In the genomic region with DNA sequence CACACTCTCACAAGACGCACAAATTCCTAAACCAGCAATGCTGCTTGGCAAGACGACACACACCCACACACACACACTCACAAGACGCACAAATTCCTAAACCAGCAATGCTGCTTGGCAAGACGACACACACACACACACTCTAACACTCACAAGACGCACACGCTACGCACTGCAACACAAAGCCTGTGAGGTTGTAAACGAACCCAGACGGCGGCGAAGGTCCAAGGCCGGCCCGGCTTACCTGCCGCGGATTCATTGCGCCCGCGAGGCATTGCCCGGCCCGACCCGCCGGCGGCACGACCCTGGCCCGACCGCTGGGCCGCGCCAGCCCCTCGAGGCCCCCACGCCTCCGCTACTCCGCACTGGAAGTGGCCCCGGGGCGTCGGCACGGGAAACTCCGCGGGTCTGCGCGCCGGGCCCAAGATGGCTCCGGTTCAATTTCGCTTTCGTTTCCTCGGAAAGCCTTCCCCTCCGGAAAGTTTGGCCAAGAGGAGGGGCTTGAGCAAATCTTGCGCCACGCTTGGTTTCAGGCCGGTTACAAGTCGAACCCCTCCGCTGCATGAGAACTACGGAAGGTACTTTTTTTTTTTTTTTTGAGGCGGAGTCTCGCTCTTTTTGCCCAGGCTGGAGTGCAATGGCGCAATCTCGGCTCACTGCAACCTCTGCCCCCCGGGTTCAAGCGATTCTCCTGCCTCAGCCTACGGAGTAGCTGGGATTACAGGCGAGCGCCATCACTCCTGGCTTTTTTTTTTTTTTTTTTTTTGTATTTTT, we compare ENCODE assay signal across 8 cellular contexts. TPM values are rescaled to one million over a fixed set of nuclear protein-coding genes. Genes with fewer than 3 reads are reported as not detected.
DNase-seq lines count a peak whose midpoint lies in the region; ATAC-seq and TF ChIP-seq lines count a peak whose summit lies in the region.

Gene ADAR (minus strand): TSS at position 439 of the 774 bp plus-strand sequence. CDS start 180 bp downstream, at position 259.

- H4K8ac ChIP-seq in trophoblast cell (ENCODE audit: low read depth, low read length), result peak within 1 kb of the TSS; percentile 89

- H3K4me2 ChIP-seq in trophoblast cell (ENCODE audit: low read length), result peak within 1 kb of the TSS; percentile 95

- H3K27me3 ChIP-seq in trophoblast cell (ENCODE audit: insufficient read depth, low read length) (no peaks in the 10 kb centered on the region), tibial nerve (no peaks in the 10 kb centered on the region)

- peak within 1 kb of the TSS; percentile 79 for H2BK120ac ChIP-seq in trophoblast cell (ENCODE audit: insufficient read depth, low read length, poor library complexity)

- no CpG with 5 or more reads among the region's 61 CpGs for WGBS in trophoblast cell (ENCODE audit: extremely low coverage, insufficient coverage, insufficient read length)
- WGBS in tibial nerve, 2 donors, result 0 to 1% methylated on average over 45 to 48 of the region's 61 CpGs

- H3K79me2 ChIP-seq in trophoblast cell (ENCODE audit: control insufficient read depth, insufficient read depth, low read length, poor library complexity), result peaks cover 13% of the 10 kb centered on the region

- H3K4me1 Mint-ChIP-seq in activated naive CD8-positive, alpha-beta T cell treated with anti-CD3 and anti-CD28 coated beads, Interleukin-2, amount 10 ng/mL, durations not matched to agents 7 days and 5 days, result peaks cover 62% of the 10 kb centered on the region

- POLR2A ChIA-PET in HEK293T (lab: Yijun Ruan, JAX), result no interaction called here
- POLR2A ChIA-PET in activated naive CD8-positive, alpha-beta T cell treated with anti-CD3 and anti-CD28 coated beads, Interleukin-2, amount 10 ng/mL, durations not matched to agents 7 days and 5 days (lab: Charles Lee), result interaction anchor here (0.6 to 8.2 kb wide), 13 partner anchors 11 to 608 kb away, joined by 3 to 89 read pairs (median 4); partner anchors contain the start of genes PMVK and UBE2Q1

- intact Hi-C loops in Right ventricle myocardium superior (cut with DNase I), result no loop called here

- H4K91ac ChIP-seq in trophoblast cell (ENCODE audit: low read depth, low read length), result peak within 1 kb of the TSS; percentile 89

- peak within 1 kb of the TSS; percentile 100 for H3K27ac Mint-ChIP-seq in activated naive CD8-positive, alpha-beta T cell treated with anti-CD3 and anti-CD28 coated beads, Interleukin-2, amount 10 ng/mL, durations not matched to agents 7 days and 5 days

- H3K27ac ChIP-seq in trophoblast cell (ENCODE audit: low read depth, low read length) (peak within 1 kb of the TSS; percentile 83), tibial nerve (peak within 1 kb of the TSS; percentile 90 to 99 (median 98))

- DNase-seq in GF-D8 (lab: John Stamatoyannopoulos, UW), result peak; percentile 90
- DNase-seq in HEK293T (ENCODE audit: extremely low spot score), result peak; percentile 75
- DNase-seq in NAMALWA (ENCODE audit: low spot score), result peak; percentile 99
- DNase-seq in SW 1271 (lab: John Stamatoyannopoulos, UW), result peak; percentile 71 to 85
- peak; percentile 85 for DNase-seq in activated naive CD8-positive, alpha-beta T cell treated with anti-CD3 and anti-CD28 coated beads, Interleukin-2, amount 10 ng/mL, durations not matched to agents 7 days and 5 days
- peak; percentile 93 for DNase-seq in Right ventricle myocardium superior
- peak; percentile 94 to 99 for DNase-seq in trophoblast cell
- DNase-seq in tibial nerve (ENCODE audit: low spot score in 2 of 2), result peak; percentile 84 to 90

- peak in 1 of 2 donors; percentile 85 for TF ChIP-seq EP300 in tibial nerve (IDR thresholded peaks at IDR 0.05)

- H3K36me3 ChIP-seq in trophoblast cell (ENCODE audit: control insufficient read depth in 1 of 2, insufficient read depth in 2 of 2, low read length in 2 of 2) (peaks cover 2 to 3% of the 10 kb centered on the region in 2 experiments), tibial nerve (no peaks in the 10 kb centered on the region)

- H3K36me3 Mint-ChIP-seq in activated naive CD8-positive, alpha-beta T cell treated with anti-CD3 and anti-CD28 coated beads, Interleukin-2, amount 10 ng/mL, durations not matched to agents 7 days and 5 days, result peaks cover 31% of the 10 kb centered on the region

- H3K9me3 ChIP-seq in trophoblast cell (ENCODE audit: insufficient read depth, low read depth, low read length) (peaks cover 1% of the 10 kb centered on the region), tibial nerve (no peaks in the 10 kb centered on the region)

- peaks cover 0 to 6% of the 10 kb centered on the region in 2 experiments for H3K4me1 ChIP-seq in trophoblast cell (ENCODE audit: control insufficient read depth in 1 of 2, insufficient read depth in 2 of 2, low read length in 2 of 2)
- H3K4me1 ChIP-seq in tibial nerve, result peaks cover 0 to 64% (median 34%) of the 10 kb centered on the region in 4 donors

- ATAC-seq in activated naive CD8-positive, alpha-beta T cell treated with anti-CD3 and anti-CD28 coated beads, Interleukin-2, amount 10 ng/mL, durations not matched to agents 7 days and 5 days (ENCODE audit: low read depth), result peak; percentile 81
- ATAC-seq in Right ventricle myocardium superior (ENCODE audit: poor library complexity), result peak; percentile 94

- CTCF ChIA-PET in HEK293T (lab: Yijun Ruan, JAX), result no interaction called here

- H3K14ac ChIP-seq in trophoblast cell (ENCODE audit: low read length), result peak within 1 kb of the TSS; percentile 86

- H3K9me3 Mint-ChIP-seq in activated naive CD8-positive, alpha-beta T cell treated with anti-CD3 and anti-CD28 coated beads, Interleukin-2, amount 10 ng/mL, durations not matched to agents 7 days and 5 days, result no peaks in the 10 kb centered on the region

- H3K23ac ChIP-seq in trophoblast cell (ENCODE audit: low read length), result peak within 1 kb of the TSS; percentile 50

- peak within 1 kb of the TSS; percentile 47 for H2AFZ ChIP-seq in trophoblast cell (ENCODE audit: insufficient read depth, low read length, poor library complexity)

- no peaks in the 10 kb centered on the region for H3K27me3 Mint-ChIP-seq in activated naive CD8-positive, alpha-beta T cell treated with anti-CD3 and anti-CD28 coated beads, Interleukin-2, amount 10 ng/mL, durations not matched to agents 7 days and 5 days

- peak within 1 kb of the TSS; percentile 90 for H4K12ac ChIP-seq in trophoblast cell (ENCODE audit: low read depth, low read length)

- H2BK5ac ChIP-seq in trophoblast cell (ENCODE audit: low read depth, low read length, poor library complexity), result peak within 1 kb of the TSS; percentile 73

- peak in 1 of 2 donors; percentile 62 for TF ChIP-seq POLR2A in tibial nerve (IDR thresholded peaks at IDR 0.05)

- peak within 1 kb of the TSS; percentile 96 for H3K9ac ChIP-seq in trophoblast cell (ENCODE audit: low read length)

- peak within 1 kb of the TSS; percentile 89 for H3K18ac ChIP-seq in trophoblast cell (ENCODE audit: low read length)

- H3K4ac ChIP-seq in trophoblast cell (ENCODE audit: low read depth, low read length), result peak within 1 kb of the TSS; percentile 88

- TF ChIP-seq CTCF in tibial nerve (IDR thresholded peaks at IDR 0.05), result no peak

- H2BK12ac ChIP-seq in trophoblast cell (ENCODE audit: low read length), result peak within 1 kb of the TSS; percentile 59

- H2AK5ac ChIP-seq in trophoblast cell (ENCODE audit: low read length), result peak within 1 kb of the TSS; percentile 91

- peak within 1 kb of the TSS; percentile 91 for H3K4me3 ChIP-seq in trophoblast cell (ENCODE audit: low read depth, low read length)
- H3K4me3 ChIP-seq in tibial nerve, result peak within 1 kb of the TSS; percentile 68 to 100 (median 78)

- peaks cover 13% of the 10 kb centered on the region for H3K79me1 ChIP-seq in trophoblast cell (ENCODE audit: low read length)

- H3K4me3 Mint-ChIP-seq in activated naive CD8-positive, alpha-beta T cell treated with anti-CD3 and anti-CD28 coated beads, Interleukin-2, amount 10 ng/mL, durations not matched to agents 7 days and 5 days, result peak within 1 kb of the TSS; percentile 98

TF ChIP-seq in HEK293T, 16 proteins besides CTCF, POLR2A, EP300 and RAD21:
- no peak for TF ChIP-seq ARNT (IDR thresholded peaks at IDR 0.05)
- peak; percentile 96 for TF ChIP-seq ZNF384 (IDR thresholded peaks at IDR 0.05)

RNA-seq across cellular contexts. Expression of gene ADAR, which starts in this region (rescaled TPM):
- 100 to 1,000 TPM; 325 to 338 TPM for total RNA-seq in activated naive CD8-positive, alpha-beta T cell treated with anti-CD3 and anti-CD28 coated beads, Interleukin-2, amount 10 ng/mL, durations not matched to agents 7 days and 5 days
- 48.1 TPM for total RNA-seq in Right ventricle myocardium superior
- 68.1 and 71.9 TPM in 2 replicates for polyA plus RNA-seq in trophoblast cell (2013)
- 100 to 1,000 TPM; 105 to 120 (median 107) TPM for total RNA-seq in tibial nerve

Comparison
In these comparisons a context has a peak if more than half of its experiments do, and no peak if none do; other contexts are left out.
1. Peak in every context shown above with its lines: DNase-seq, ATAC-seq, H3K4me3 ChIP-seq and H3K27ac ChIP-seq.